ENCODE assay signal across 9 cellular contexts in genomic region chr2:84919885-84920580, GRCh38. TPM values are rescaled to one million over a fixed set of nuclear protein-coding genes. Genes with fewer than 3 reads are reported as not detected.
DNase-seq lines count a peak whose midpoint lies in the region; ATAC-seq and TF ChIP-seq lines count a peak whose summit lies in the region.
"Had no signal": no experiment of that assay in that cellular context is flagged by ENCODE, and none has a peak within 500 bp of the region (broad histone marks: within the 10 kb centered on the region; RNA-seq: fewer than 3 reads in every experiment).

No MANE protein-coding gene starts in this region.

- in situ Hi-C loops in astrocyte of the cerebellum (cut with HindIII; ENCODE audit: low sequenced_read_pairs) = loop anchor here (5.0 kb wide), 1 partner anchor 73 kb away; no protein-coding TSS in a partner anchor

- peak overlapping the region; percentile 32 for H3K27ac ChIP-seq in layer of hippocampus (ENCODE audit: low read depth, low read length)
- H3K27ac ChIP-seq: neutrophil had no signal

- H3K27ac Mint-ChIP-seq in activated CD4-positive, alpha-beta T cell treated with anti-CD3 and anti-CD28 coated beads for 36 hours = peak overlapping the region; percentile 83

- H3K4me3 ChIP-seq in astrocyte of the cerebellum (ENCODE audit: low read depth, low read length) = peak overlapping the region; percentile 8

- H3K36me3 Mint-ChIP-seq in activated CD4-positive, alpha-beta T cell treated with anti-CD3 and anti-CD28 coated beads for 36 hours (ENCODE audit: low read depth) = no peaks in the 10 kb centered on the region

- H3K4me1 Mint-ChIP-seq in activated CD4-positive, alpha-beta T cell treated with anti-CD3 and anti-CD28 coated beads for 36 hours = peaks cover 41% of the 10 kb centered on the region

- H3K9me3 Mint-ChIP-seq in activated CD4-positive, alpha-beta T cell treated with anti-CD3 and anti-CD28 coated beads for 36 hours (ENCODE audit: low read depth) = no peaks in the 10 kb centered on the region

- H3K27me3 Mint-ChIP-seq in activated CD4-positive, alpha-beta T cell treated with anti-CD3 and anti-CD28 coated beads for 36 hours = no peaks in the 10 kb centered on the region

- POLR2A ChIA-PET in activated CD4-positive, alpha-beta T cell treated with anti-CD3 and anti-CD28 coated beads for 36 hours (lab: Charles Lee) = interaction anchor here (0.6 to 3.3 kb wide), 4 partner anchors 13 to 34 kb away, joined by 3 to 35 read pairs (median 6); partner anchors contain the start of gene TMSB10

- peak overlapping the region; percentile 36 for H3K4me3 Mint-ChIP-seq in activated CD4-positive, alpha-beta T cell treated with anti-CD3 and anti-CD28 coated beads for 36 hours

- peak; percentile 81 for ATAC-seq in activated CD4-positive, alpha-beta T cell treated with anti-CD3 and anti-CD28 coated beads for 36 hours
- ATAC-seq in HG02678 (IDR thresholded peaks at IDR 0.05; ENCODE audit: unreplicated experiment) = peak; percentile 48

- CTCF ChIA-PET in activated CD4-positive, alpha-beta T cell treated with anti-CD3 and anti-CD28 coated beads for 36 hours (lab: Charles Lee) = interaction anchor here (0.9 to 2.5 kb wide), 10 partner anchors 12 to 98 kb away, joined by 3 to 11 read pairs (median 5); partner anchors contain the start of gene TMSB10

- intact Hi-C loops in activated CD4-positive, alpha-beta T cell treated with anti-CD3 and anti-CD28 coated beads for 36 hours (cut with DNase I, micrococcal nuclease) = loop anchor here (1.0 to 5.0 kb wide), 3 partner anchors 12 to 138 kb away; no protein-coding TSS in a partner anchor

- DNase-seq in activated CD4-positive, alpha-beta T cell treated with anti-CD3 and anti-CD28 coated beads for 36 hours = peak; percentile 81
- DNase-seq in activated CD4-positive, alpha-beta T cell treated with anti-CD3 and anti-CD28 coated beads for 1 hour = no peak
- DNase-seq in NCI-H460 (ENCODE audit: extremely low read depth, low read depth) (peak; percentile 95), astrocyte of the cerebellum (ENCODE audit: low read depth) (peak; percentile 89), NCI-H446 treated with DMSO at 0.1 percent for 48 hours (lab: John Stamatoyannopoulos, UW) (no peak)
- DNase-seq in stimulated activated naive CD4-positive, alpha-beta T cell (lab: John Stamatoyannopoulos, UW) = peak in 4 of 6 experiments; percentile 26 to 41 (median 36)

- no peaks in the 10 kb centered on the region for H3K27me3 ChIP-seq in layer of hippocampus (ENCODE audit: control insufficient read depth, insufficient read depth, low read length)
- H3K27me3 ChIP-seq: neutrophil had no signal

- TF ChIP-seq CTCF in astrocyte of the cerebellum (IDR thresholded peaks at IDR 0.05; ENCODE audit: low read depth, low read length, missing control alignments) = no peak

RNA-seq across cellular contexts. Expression of gene TMSB10, which starts 14.6 kb away (rescaled TPM):
- 1,000 to 10,000 TPM; 2,345 to 2,742 TPM for total RNA-seq in activated CD4-positive, alpha-beta T cell treated with anti-CD3 and anti-CD28 coated beads for 36 hours
- total RNA-seq in NCI-H460 (2014; rRNA removed; shearing (Covaris generic)) = 6,173 and 7,110 TPM in 2 replicates
- 4,524 and 6,283 TPM in 2 replicates for polyA plus RNA-seq in NCI-H460 (2014; cell fraction: nucleus; rRNA removed)

RNA-seq across cellular contexts. Expression of gene TRABD2A, which starts 39.1 kb away (rescaled TPM):
- 10 to 100 TPM; 37.2 to 42.2 TPM for total RNA-seq in activated CD4-positive, alpha-beta T cell treated with anti-CD3 and anti-CD28 coated beads for 36 hours
- total RNA-seq in NCI-H460 (2014; rRNA removed; shearing (Covaris generic)) = 2.2 and 2.6 TPM in 2 replicates
- 2.5 TPM in 1 of 2 replicates, not detected in the other for polyA plus RNA-seq in NCI-H460 (2014; cell fraction: nucleus; rRNA removed)

RNA-seq across cellular contexts. Expression of gene KCMF1, which starts 50.9 kb away (rescaled TPM):
- total RNA-seq in activated CD4-positive, alpha-beta T cell treated with anti-CD3 and anti-CD28 coated beads for 36 hours = 10 to 100 TPM; 78.1 to 98.5 TPM
- total RNA-seq in NCI-H460 (2014; rRNA removed; shearing (Covaris generic)) = 92.6 and 106 TPM in 2 replicates
- 27.8 and 44.4 TPM in 2 replicates for polyA plus RNA-seq in NCI-H460 (2014; cell fraction: nucleus; rRNA removed)

Comparison
In these comparisons a context has a peak if more than half of its experiments do, and no peak if none do; other contexts are left out.
1. DNase-seq: peak in activated CD4-positive, alpha-beta T cell treated with anti-CD3 and anti-CD28 coated beads for 36 hours (single experiment), NCI-H460 (single experiment), astrocyte of the cerebellum (single experiment) and stimulated activated naive CD4-positive, alpha-beta T cell (4 of 6); none in activated CD4-positive, alpha-beta T cell treated with anti-CD3 and anti-CD28 coated beads for 1 hour (single experiment) and NCI-H446 treated with DMSO at 0.1 percent for 48 hours (single experiment).
2. RNA of gene TRABD2A, which starts 39.1 kb away (total RNA-seq): 37.2 to 42.2 TPM in activated CD4-positive, alpha-beta T cell treated with anti-CD3 and anti-CD28 coated beads for 36 hours; 2.2 to 2.6 TPM in NCI-H460; every median in the first group is over 10 times any median in the second.